13 cellular contexts compared by ENCODE assay signal in genomic region chr10:23157239-23157661, GRCh38. TPM values are rescaled to one million over a fixed set of nuclear protein-coding genes. Genes with fewer than 3 reads are reported as not detected.
A peak's percentile ranks its signal among the peaks of the same experiment; 100 is the strongest.
DNase-seq lines count a peak whose midpoint lies in the region; ATAC-seq and TF ChIP-seq lines count a peak whose summit lies in the region.
"Had no signal": no experiment of that assay in that cellular context is flagged by ENCODE, and none has a peak within 500 bp of the region (broad histone marks: within the 10 kb centered on the region; RNA-seq: fewer than 3 reads in every experiment).

No MANE protein-coding gene starts in this region.

- H3K4me1 ChIP-seq in BLaER1 treated with 17β-estradiol and CSF1 and Interleukin-3, amounts not matched to agents 10 nM and 100 nM = peaks cover 7 to 21% (median 18%) of the 10 kb centered on the region in 10 experiments; a peak in 17 of 20 replicates
- 0 out of 2 replicates have a peak, but pooled peaks cover 9% of the 10 kb centered on the region for H3K4me1 ChIP-seq in MM.1S (ENCODE audit: low read length)

- no peak overlapping the region for H3K27ac Mint-ChIP-seq in type B pancreatic cell
- H3K27ac Mint-ChIP-seq: activated naive CD8-positive, alpha-beta T cell had no signal

- no peaks in the 10 kb centered on the region for H3F3A ChIP-seq in MM.1S (ENCODE audit: insufficient read depth, low read length)

- no peaks in the 10 kb centered on the region for H4K20me1 ChIP-seq in BLaER1 treated with 17β-estradiol and CSF1 and Interleukin-3, amounts not matched to agents 10 nM and 100 nM
- no peaks in the 10 kb centered on the region for H4K20me1 ChIP-seq in MM.1S (ENCODE audit: insufficient read depth, low read length)

- H3K36me3 Mint-ChIP-seq in type B pancreatic cell = no peaks in the 10 kb centered on the region
- H3K36me3 Mint-ChIP-seq: activated naive CD8-positive, alpha-beta T cell had no signal

- H3K9me3 Mint-ChIP-seq in type B pancreatic cell = no peaks in the 10 kb centered on the region

- H3K9me2 ChIP-seq in MM.1S (replicated peaks; ENCODE audit: insufficient read depth, low read length) = no peaks in the 10 kb centered on the region

- no peak overlapping the region for H3K9ac ChIP-seq in BLaER1 treated with 17β-estradiol and CSF1 and Interleukin-3, amounts not matched to agents 10 nM and 100 nM
- no peak overlapping the region for H3K9ac ChIP-seq in MM.1S (ENCODE audit: low read length)

- H3K36me3 ChIP-seq in BLaER1 treated with 17β-estradiol and CSF1 and Interleukin-3, amounts not matched to agents 10 nM and 100 nM = no peaks in the 10 kb centered on the region
- H3K36me3 ChIP-seq in MM.1S (replicated peaks; ENCODE audit: insufficient read depth, low read length) = no peaks in the 10 kb centered on the region
- H3K36me3 ChIP-seq: upper lobe of left lung had no signal

- peak; percentile 44 for DNase-seq in MM.1S
- no peak for DNase-seq in type B pancreatic cell (ENCODE audit: extremely low spot score, unreplicated experiment)
- no peak for DNase-seq in NCI-H1694 treated with DMSO at 0.1 percent for 48 hours (lab: John Stamatoyannopoulos, UW)
- DNase-seq in activated CD4-positive, CD25-positive, alpha-beta regulatory T cell treated with anti-CD3 and anti-CD28 coated beads, Interleukin-2, amount 50 U/mL, for 72 hours = no peak
- DNase-seq: central memory CD4-positive, alpha-beta T cell; occipital lobe; upper lobe of left lung had no signal

- H3K27me3 ChIP-seq in BLaER1 treated with 17β-estradiol and CSF1 and Interleukin-3, amounts not matched to agents 10 nM and 100 nM = no peaks in the 10 kb centered on the region
- H3K27me3 ChIP-seq in MM.1S (replicated peaks; ENCODE audit: insufficient read depth, low read length) = no peaks in the 10 kb centered on the region
- H3K27me3 ChIP-seq: upper lobe of left lung had no signal

- peak; percentile 57 for ATAC-seq in GM18909 (IDR thresholded peaks at IDR 0.05; ENCODE audit: poor library complexity, unreplicated experiment)
- peak; percentile 60 for ATAC-seq in HG02759 (IDR thresholded peaks at IDR 0.05; ENCODE audit: unreplicated experiment)
- ATAC-seq in activated CD4-positive, CD25-positive, alpha-beta regulatory T cell treated with anti-CD3 and anti-CD28 coated beads, Interleukin-2, amount 50 U/mL, for 24 hours = no peak

- peak overlapping the region in 7 of 11 experiments; percentile 31 to 75 (median 37); a peak in 9 of 22 replicates for H3K4me2 ChIP-seq in BLaER1 treated with 17β-estradiol and CSF1 and Interleukin-3, amounts not matched to agents 10 nM and 100 nM
- H3K4me2 ChIP-seq in MM.1S (ENCODE audit: low read depth, low read length) = peak overlapping the region; percentile 82; the same call in 1 of the 2 replicates

- no peak overlapping the region for H3K4me3 ChIP-seq in BLaER1 treated with 17β-estradiol and CSF1 and Interleukin-3, amounts not matched to agents 10 nM and 100 nM
- peak overlapping the region; percentile 4; the same call in 1 of the 2 replicates for H3K4me3 ChIP-seq in MM.1S (ENCODE audit: low read length)
- H3K4me3 ChIP-seq: upper lobe of left lung had no signal

- H3K27ac ChIP-seq in BLaER1 treated with 17β-estradiol and CSF1 and Interleukin-3, amounts not matched to agents 10 nM and 100 nM = no peak overlapping the region
- H3K27ac ChIP-seq in MM.1S (ENCODE audit: low read length) = no peak overlapping the region
- H3K27ac ChIP-seq: upper lobe of left lung had no signal

- peaks cover 59% of the 10 kb centered on the region for H3K27me3 Mint-ChIP-seq in type B pancreatic cell

- peaks cover 7% of the 10 kb centered on the region for H3K4me1 Mint-ChIP-seq in type B pancreatic cell (ENCODE audit: unreplicated experiment)

- no peaks in the 10 kb centered on the region for H3K79me2 ChIP-seq in MM.1S (ENCODE audit: low read length)

- peak overlapping the region; percentile 70 for H2AFZ ChIP-seq in MM.1S (ENCODE audit: low read length)

- TF ChIP-seq CTCF in MM.1S (IDR thresholded peaks at IDR 0.05; ENCODE audit: low read length) (no peak), type B pancreatic cell (conservative IDR thresholded peaks at IDR 0.05) (no peak)

- no peak overlapping the region for H3K4me3 Mint-ChIP-seq in type B pancreatic cell
- H3K4me3 Mint-ChIP-seq: activated naive CD8-positive, alpha-beta T cell had no signal

- H3K9me3 ChIP-seq in BLaER1 treated with 17β-estradiol and CSF1 and Interleukin-3, amounts not matched to agents 10 nM and 100 nM (replicated peaks in 1 of 11) = no peaks in the 10 kb centered on the region
- H3K9me3 ChIP-seq in MM.1S (replicated peaks; ENCODE audit: insufficient read depth, low read length) = no peaks in the 10 kb centered on the region
- H3K9me3 ChIP-seq: upper lobe of left lung had no signal

RNA-seq across cellular contexts. Expression of gene PTF1A, which starts 34.9 kb away (rescaled TPM):
- total RNA-seq in type B pancreatic cell (ENCODE audit: low replicate concordance) = 0.51 and 1.4 TPM in 2 replicates
- total RNA-seq: lung microvascular endothelial cell, occipital lobe, upper lobe of left lung had no signal

Comparison
In these comparisons a context has a peak if more than half of its experiments do, and no peak if none do; other contexts are left out.
1. ATAC-seq: peak in GM18909 (single experiment) and HG02759 (single experiment); none in activated CD4-positive, CD25-positive, alpha-beta regulatory T cell treated with anti-CD3 and anti-CD28 coated beads, Interleukin-2, amount 50 U/mL, for 24 hours (0 of 2).